ENCODE assay signal across 8 cellular contexts in genomic region chr13:30395192-30396158, GRCh38. TPM values are rescaled to one million over a fixed set of nuclear protein-coding genes. Genes with fewer than 3 reads are reported as not detected.
DNase-seq lines count a peak whose midpoint lies in the region; ATAC-seq lines count a peak whose summit lies in the region.

No MANE protein-coding gene starts in this region.

- H3K9me3 Mint-ChIP-seq in activated T-cell treated with anti-CD3 and anti-CD28 coated beads, Interleukin-2, amount 50 U/mL, for 72 hours, result no peaks in the 10 kb centered on the region

- H3K4me1 Mint-ChIP-seq in activated T-cell treated with anti-CD3 and anti-CD28 coated beads, Interleukin-2, amount 50 U/mL, for 72 hours (ENCODE audit: low read depth), result peaks cover 52% of the 10 kb centered on the region

- no peaks in the 10 kb centered on the region for H3K9me3 ChIP-seq in HUES48 (ENCODE audit: control insufficient read depth, insufficient read depth, low read length)

- DNase-seq in COLO668 (lab: John Stamatoyannopoulos, UW; ENCODE audit: unreplicated experiment), result peak; percentile 88
- peak; percentile 10 for DNase-seq in OCI-M2 (lab: John Stamatoyannopoulos, UW; ENCODE audit: unreplicated experiment)
- DNase-seq in activated T-cell treated with anti-CD3 and anti-CD28 coated beads, Interleukin-2, amount 50 U/mL, for 72 hours, result peak; percentile 64 to 65
- DNase-seq in fibroblast of gingiva (ENCODE audit: low read depth), result peak; percentile 99
- peak; percentile 79 for DNase-seq in myocyte (ENCODE audit: low read depth)
- DNase-seq in stimulated activated naive CD4-positive, alpha-beta T cell treated with Interleukin-2 at 50 U/mL for 16 hours (lab: John Stamatoyannopoulos, UW), result peak; percentile 63

- peak overlapping the region; percentile 84 for H3K27ac Mint-ChIP-seq in activated T-cell treated with anti-CD3 and anti-CD28 coated beads, Interleukin-2, amount 50 U/mL, for 72 hours

- peak overlapping the region; percentile 29; the same call in 1 of the 2 replicates for H3K9ac ChIP-seq in HUES48 (ENCODE audit: low read depth, low read length)

- H3K27ac ChIP-seq in HUES48 (ENCODE audit: low read depth, low read length), result peak overlapping the region; percentile 34

- peaks cover 18% of the 10 kb centered on the region for H3K4me1 ChIP-seq in HUES48 (ENCODE audit: control insufficient read depth, insufficient read depth, low read length)

- H3K4me3 Mint-ChIP-seq in activated T-cell treated with anti-CD3 and anti-CD28 coated beads, Interleukin-2, amount 50 U/mL, for 72 hours, result peak overlapping the region; percentile 80 to 90

- H3K36me3 Mint-ChIP-seq in activated T-cell treated with anti-CD3 and anti-CD28 coated beads, Interleukin-2, amount 50 U/mL, for 72 hours (ENCODE audit: insufficient read depth in 2 of 2), result no peaks in the 10 kb centered on the region

- ATAC-seq in GM21367 (IDR thresholded peaks at IDR 0.05; ENCODE audit: unreplicated experiment), result peak; percentile 43
- peak; percentile 68 to 74 for ATAC-seq in activated T-cell treated with anti-CD3 and anti-CD28 coated beads, Interleukin-2, amount 50 U/mL, for 72 hours (replicated peaks in 1 of 2)

- H3K4me3 ChIP-seq in HUES48 (ENCODE audit: low read depth, low read length), result peak overlapping the region; percentile 60

- no peaks in the 10 kb centered on the region for H3K36me3 ChIP-seq in HUES48 (ENCODE audit: control insufficient read depth, insufficient read depth, low read length)

- H3K27me3 ChIP-seq in HUES48 (ENCODE audit: control insufficient read depth, insufficient read depth, low read length), result no peaks in the 10 kb centered on the region

- no peaks in the 10 kb centered on the region for H3K27me3 Mint-ChIP-seq in activated T-cell treated with anti-CD3 and anti-CD28 coated beads, Interleukin-2, amount 50 U/mL, for 72 hours (ENCODE audit: low read depth)

RNA-seq across cellular contexts. Expression of gene UBE2L5, which starts 26.8 kb away (rescaled TPM):
- not detected for total RNA-seq in activated T-cell treated with anti-CD3 and anti-CD28 coated beads, Interleukin-2, amount 50 U/mL, for 72 hours
- total RNA-seq in myocyte, result not detected in 2 replicates
- polyA plus RNA-seq in myocyte (2012), result 0.42 TPM

Comparison
In these comparisons a context has a peak if more than half of its experiments do, and no peak if none do; other contexts are left out.
1. Peak in every context shown above with its lines: DNase-seq, ATAC-seq, H3K4me3 ChIP-seq and H3K27ac ChIP-seq.
2. DNase-seq: peak in every context shown above with its lines; median percentile 99 in fibroblast of gingiva; 88 in COLO668; 79 in myocyte; 64 in activated T-cell treated with anti-CD3 and anti-CD28 coated beads, Interleukin-2, amount 50 U/mL, for 72 hours; 63 in stimulated activated naive CD4-positive, alpha-beta T cell treated with Interleukin-2 at 50 U/mL for 16 hours; 10 in OCI-M2.